In the genomic region with DNA sequence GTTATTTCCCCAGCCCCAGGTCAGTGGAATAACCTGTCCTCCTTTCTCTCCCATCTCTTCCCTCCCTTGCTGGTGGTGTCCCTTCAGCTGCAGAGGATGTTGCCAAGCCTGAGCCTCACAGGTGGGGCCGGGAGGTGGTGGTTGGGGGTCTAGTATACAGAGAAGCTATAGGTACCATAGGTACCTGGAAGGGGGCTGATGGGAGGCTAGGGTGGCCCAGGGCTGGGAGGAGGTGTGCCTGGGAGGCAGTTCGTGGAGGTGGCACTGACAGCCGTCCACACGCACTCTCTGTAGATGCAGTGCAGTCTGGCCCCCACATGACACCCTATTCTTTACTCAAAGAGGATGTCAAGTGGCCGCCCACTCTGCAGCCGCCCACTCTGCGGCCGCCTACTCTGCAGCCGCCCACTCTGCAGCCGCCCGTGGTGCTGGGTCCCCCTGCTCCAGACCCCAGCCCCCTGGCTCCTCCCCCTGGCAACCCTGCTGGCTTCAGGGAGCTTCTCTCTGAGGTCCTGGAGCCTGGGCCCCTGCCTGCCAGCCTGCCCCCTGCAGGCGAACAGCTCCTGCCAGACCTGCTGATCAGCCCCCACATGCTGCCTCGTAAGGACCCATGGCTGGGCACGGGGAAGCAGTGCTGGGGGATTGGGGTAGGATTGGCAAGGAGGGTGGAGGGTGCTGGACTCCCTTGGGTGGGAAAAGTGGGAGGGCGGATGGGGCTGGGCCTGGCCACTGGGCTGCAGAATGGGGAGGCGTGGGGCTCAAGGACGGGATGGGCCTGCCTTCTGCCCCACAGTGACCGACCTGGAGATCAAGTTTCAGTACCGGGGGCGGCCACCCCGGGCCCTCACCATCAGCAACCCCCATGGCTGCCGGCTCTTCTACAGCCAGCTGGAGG, we compare ENCODE assay signal across 11 cellular contexts. TPM values are rescaled to one million over a fixed set of nuclear protein-coding genes. Genes with fewer than 3 reads are reported as not detected.
DNase-seq lines count a peak whose midpoint lies in the region; ATAC-seq and TF ChIP-seq lines count a peak whose summit lies in the region.
"Had no signal": no experiment of that assay in that cellular context is flagged by ENCODE, and none has a peak within 500 bp of the region (broad histone marks: within the 10 kb centered on the region; RNA-seq: fewer than 3 reads in every experiment).

No MANE protein-coding gene starts in this region.

- TF ChIP-seq CTCF in AG04450 (IDR thresholded peaks at IDR 0.05; ENCODE audit: low read depth, low read length) (0 out of 2 replicates have a peak, but pooled peaks have one; percentile 3), GM12874 (IDR thresholded peaks at IDR 0.05; ENCODE audit: insufficient read depth, low read depth, low read length) (peak; percentile 41; the same call in 1 of the 2 replicates), SK-N-SH (IDR thresholded peaks at IDR 0.05) (no peak), colonic mucosa (IDR thresholded peaks at IDR 0.05) (no peak)

- DNase-seq in AG04450 (ENCODE audit: low read depth, low spot score) (no peak), SK-N-SH (peak; percentile 43), islet precursor cell (peak; percentile 56), colonic mucosa (no peak), COLO829 (ENCODE audit: low spot score) (no peak)
- DNase-seq in stimulated activated CD4-positive, alpha-beta T cell treated with anti-CD3 and anti-CD28 coated beads, Interleukin-1b, Interleukin-23, amount 100 ng/mL, for 48 hours: no peak

- POLR2A ChIA-PET in AG04450 (lab: Yijun Ruan, JAX): interaction anchor here (0.5 to 0.6 kb wide), 2 partner anchors 8 to 106 kb away, joined by 3 read pairs; no protein-coding TSS in a partner anchor
- POLR2A ChIA-PET in SK-N-SH (lab: Yijun Ruan, JAX): interaction anchor here (1.0 to 1.4 kb wide), 2 partner anchors 8 to 9 kb away, joined by 3 to 7 read pairs; a partner anchor contains a TSS

- H3K9me2 ChIP-seq in SK-N-SH: no peaks in the 10 kb centered on the region

- H3K9ac ChIP-seq in SK-N-SH (no peak overlapping the region), colonic mucosa (ENCODE audit: low read depth in 2 of 2, low read length in 2 of 2) (no peak overlapping the region)

- peaks cover 6 to 15% of the 10 kb centered on the region in 2 experiments for H3K36me3 ChIP-seq in SK-N-SH (replicated peaks in 1 of 2; ENCODE audit: control insufficient read depth in 1 of 2, insufficient read depth in 2 of 2, low read length in 1 of 2)
- no peaks in the 10 kb centered on the region for H3K36me3 ChIP-seq in colonic mucosa
- H3K36me3 ChIP-seq: adrenal gland, prostate gland had no signal

- 84% methylated on average over 11 of the region's 22 CpGs for WGBS in SK-N-SH (ENCODE audit: low lambda C conversion rate)

- no peak overlapping the region for H3K4me2 ChIP-seq in SK-N-SH

- H3K4me1 ChIP-seq in SK-N-SH (ENCODE audit: control insufficient read depth in 1 of 2, insufficient read depth in 2 of 2, low read depth in 1 of 2, low read length in 1 of 2) (peaks cover 0 to 28% of the 10 kb centered on the region in 2 experiments; a peak in 2 of 4 replicates), colonic mucosa (no peaks in the 10 kb centered on the region)
- H3K4me1 ChIP-seq: prostate gland had no signal

- CTCF ChIA-PET in AG04450 (lab: Charles Lee): interaction anchor here (0.5 to 1.5 kb wide), 3 partner anchors 13 to 236 kb away, joined by 3 to 5 read pairs (median 3); no protein-coding TSS in a partner anchor
- CTCF ChIA-PET in SK-N-SH (lab: Yijun Ruan, JAX): interaction anchor here (0.6 to 2.5 kb wide), 10 partner anchors 8 to 271 kb away, joined by 3 to 8 read pairs (median 4); a partner anchor contains a TSS

- intact Hi-C loops in colonic mucosa (cut with DNase I): no loop called here

- TF ChIP-seq EP300 in SK-N-SH (IDR thresholded peaks at IDR 0.05; ENCODE audit: borderline replicate concordance in 1 of 2, low read depth in 1 of 2, low read length in 1 of 2): no peak

- H3K27me3 ChIP-seq in AG04450 (ENCODE audit: control insufficient read depth, insufficient read depth, low read length): peaks cover 15% of the 10 kb centered on the region
- no peaks in the 10 kb centered on the region for H3K27me3 ChIP-seq in SK-N-SH (ENCODE audit: insufficient read depth)
- H3K27me3 ChIP-seq in colonic mucosa: no peaks in the 10 kb centered on the region
- H3K27me3 ChIP-seq: adrenal gland, left lung had no signal

- H3F3A ChIP-seq in SK-N-SH (replicated peaks; ENCODE audit: insufficient read depth): no peaks in the 10 kb centered on the region

- H3K4me3 ChIP-seq in AG04450 (ENCODE audit: low read depth, low read length) (no peak overlapping the region), SK-N-SH (ENCODE audit: low read depth in 2 of 2, low read length in 1 of 2) (no peak overlapping the region), colonic mucosa (no peak overlapping the region)
- H3K4me3 ChIP-seq: adrenal gland, left lung, prostate gland had no signal

- no peak overlapping the region for H2AFZ ChIP-seq in SK-N-SH (ENCODE audit: low read depth)

- no peaks in the 10 kb centered on the region; the same call in 1 of the 2 replicates for H3K9me3 ChIP-seq in AG04450 (ENCODE audit: control insufficient read depth, insufficient read depth, low read length)
- H3K9me3 ChIP-seq in SK-N-SH: no peaks in the 10 kb centered on the region
- H3K9me3 ChIP-seq in colonic mucosa: no peaks in the 10 kb centered on the region
- H3K9me3 ChIP-seq: adrenal gland, left lung, prostate gland had no signal

- no peaks in the 10 kb centered on the region for H4K20me1 ChIP-seq in SK-N-SH (ENCODE audit: insufficient read depth)

- H3K27ac ChIP-seq in AG04450 (ENCODE audit: low read depth, low read length) (no peak overlapping the region), SK-N-SH (ENCODE audit: low read depth in 2 of 2, low read length in 1 of 2) (no peak overlapping the region), colonic mucosa (no peak overlapping the region)
- H3K27ac ChIP-seq: adrenal gland, left lung, prostate gland had no signal

- ATAC-seq in GM21723 (IDR thresholded peaks at IDR 0.05; ENCODE audit: unreplicated experiment): no peak
- ATAC-seq: left lung had no signal

- no peak for TF ChIP-seq RAD21 in SK-N-SH (IDR thresholded peaks at IDR 0.05; ENCODE audit: low read length)

- H3K79me2 ChIP-seq in SK-N-SH (ENCODE audit: insufficient read depth): no peaks in the 10 kb centered on the region

TF ChIP-seq in SK-N-SH, 30 proteins besides CTCF, POLR2A, EP300 and RAD21 (continues in another document):
- TF ChIP-seq POLR2AphosphoS5 (IDR thresholded peaks at IDR 0.05; ENCODE audit: low read depth, low read length): no peak
- TF ChIP-seq FOSL2 (IDR thresholded peaks at IDR 0.05; ENCODE audit: borderline replicate concordance, low read depth): no peak
- no peak for TF ChIP-seq YY1 (IDR thresholded peaks at IDR 0.05; ENCODE audit: low read depth)
- TF ChIP-seq TCF12 (IDR thresholded peaks at IDR 0.05): no peak
- no peak for TF ChIP-seq EZH2phosphoT487 (IDR thresholded peaks at IDR 0.05; ENCODE audit: borderline replicate concordance, low read depth)
- no peak for TF ChIP-seq MEF2A (IDR thresholded peaks at IDR 0.05; ENCODE audit: borderline replicate concordance, low read depth)
- no peak for TF ChIP-seq FOXM1 (IDR thresholded peaks at IDR 0.05; ENCODE audit: low read depth)
- TF ChIP-seq MXI1 (IDR thresholded peaks at IDR 0.05; ENCODE audit: low read depth, low read length): no peak
- TF ChIP-seq, protein P1, sequence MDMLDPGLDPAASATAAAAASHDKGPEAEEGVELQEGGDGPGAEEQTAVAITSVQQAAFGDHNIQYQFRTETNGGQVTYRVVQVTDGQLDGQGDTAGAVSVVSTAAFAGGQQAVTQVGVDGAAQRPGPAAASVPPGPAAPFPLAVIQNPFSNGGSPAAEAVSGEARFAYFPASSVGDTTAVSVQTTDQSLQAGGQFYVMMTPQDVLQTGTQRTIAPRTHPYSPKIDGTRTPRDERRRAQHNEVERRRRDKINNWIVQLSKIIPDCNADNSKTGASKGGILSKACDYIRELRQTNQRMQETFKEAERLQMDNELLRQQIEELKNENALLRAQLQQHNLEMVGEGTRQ (IDR thresholded peaks at IDR 0.05; ENCODE audit: borderline replicate concordance, low read depth, low read length): no peak
- TF ChIP-seq, protein P2, sequence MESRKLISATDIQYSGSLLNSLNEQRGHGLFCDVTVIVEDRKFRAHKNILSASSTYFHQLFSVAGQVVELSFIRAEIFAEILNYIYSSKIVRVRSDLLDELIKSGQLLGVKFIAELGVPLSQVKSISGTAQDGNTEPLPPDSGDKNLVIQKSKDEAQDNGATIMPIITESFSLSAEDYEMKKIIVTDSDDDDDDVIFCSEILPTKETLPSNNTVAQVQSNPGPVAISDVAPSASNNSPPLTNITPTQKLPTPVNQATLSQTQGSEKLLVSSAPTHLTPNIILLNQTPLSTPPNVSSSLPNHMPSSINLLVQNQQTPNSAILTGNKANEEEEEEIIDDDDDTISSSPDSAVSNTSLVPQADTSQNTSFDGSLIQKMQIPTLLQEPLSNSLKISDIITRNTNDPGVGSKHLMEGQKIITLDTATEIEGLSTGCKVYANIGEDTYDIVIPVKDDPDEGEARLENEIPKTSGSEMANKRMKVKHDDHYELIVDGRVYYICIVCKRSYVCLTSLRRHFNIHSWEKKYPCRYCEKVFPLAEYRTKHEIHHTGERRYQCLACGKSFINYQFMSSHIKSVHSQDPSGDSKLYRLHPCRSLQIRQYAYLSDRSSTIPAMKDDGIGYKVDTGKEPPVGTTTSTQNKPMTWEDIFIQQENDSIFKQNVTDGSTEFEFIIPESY (IDR thresholded peaks at IDR 0.05; ENCODE audit: borderline replicate concordance, low read depth): no peak
- no peak for TF ChIP-seq GATA2 (CRISPR knock-in tag; IDR thresholded peaks at IDR 0.05)
- no peak for TF ChIP-seq ELF1 (IDR thresholded peaks at IDR 0.05)
- no peak for TF ChIP-seq FOXJ3 (CRISPR knock-in tag; IDR thresholded peaks at IDR 0.05)
- no peak for TF ChIP-seq CHD2 (IDR thresholded peaks at IDR 0.05; ENCODE audit: low read length, partially characterized antibody)
- no peak for TF ChIP-seq SMC3 (IDR thresholded peaks at IDR 0.05; ENCODE audit: low read depth, low read length)

RNA-seq across cellular contexts. Expression of a gene that starts 9.5 kb away (rescaled TPM):
- polyA plus RNA-seq in AG04450 (2011; rRNA removed) (0.04 and 0.06 TPM in 2 replicates), SK-N-SH (2012; rRNA removed) (0.62 and 1.0 TPM in 2 replicates)
- not detected in 2 replicates for polyA minus RNA-seq in AG04450 (2011; rRNA and poly(A)+ RNA removed)
- polyA plus RNA-seq in SK-N-SH (2012; cell fraction: cytosol; rRNA removed): 0.22 and 0.41 TPM in 2 replicates
- 4.6 and 5.5 TPM in 2 replicates for polyA plus RNA-seq in SK-N-SH (2012; cell fraction: nucleus; rRNA removed)
- 1 to 10 TPM; 5.0 to 9.7 TPM for total RNA-seq in colonic mucosa

RNA-seq across cellular contexts. Expression of a gene that starts 36.7 kb away (rescaled TPM):
- polyA plus RNA-seq in AG04450 (2011; rRNA removed) (0.04 and 0.05 TPM in 2 replicates), SK-N-SH (2012; rRNA removed) (not detected in 2 replicates)
- not detected in 2 replicates for polyA minus RNA-seq in AG04450 (2011; rRNA and poly(A)+ RNA removed)
- polyA plus RNA-seq in SK-N-SH (2012; cell fraction: cytosol; rRNA removed): 0.01 TPM in 1 of 2 replicates, not detected in the other
- 0.08 and 0.11 TPM in 2 replicates for polyA plus RNA-seq in SK-N-SH (2012; cell fraction: nucleus; rRNA removed)
- total RNA-seq in colonic mucosa: 1 to 10 TPM in 1 of 2 donors, under 1 TPM in 1; 0.64 to 1.1 TPM

Comparison
In these comparisons a context has a peak if more than half of its experiments do, and no peak if none do; other contexts are left out.
1. DNase-seq: peak in SK-N-SH (single experiment) and islet precursor cell (single experiment); none in AG04450 (single experiment), colonic mucosa (single experiment), COLO829 (single experiment) and stimulated activated CD4-positive, alpha-beta T cell treated with anti-CD3 and anti-CD28 coated beads, Interleukin-1b, Interleukin-23, amount 100 ng/mL, for 48 hours (single experiment).
2. CTCF ChIP-seq: peak in AG04450 (single experiment) and GM12874 (single experiment); none in SK-N-SH (single experiment) and colonic mucosa (single experiment).